In the genomic region with DNA sequence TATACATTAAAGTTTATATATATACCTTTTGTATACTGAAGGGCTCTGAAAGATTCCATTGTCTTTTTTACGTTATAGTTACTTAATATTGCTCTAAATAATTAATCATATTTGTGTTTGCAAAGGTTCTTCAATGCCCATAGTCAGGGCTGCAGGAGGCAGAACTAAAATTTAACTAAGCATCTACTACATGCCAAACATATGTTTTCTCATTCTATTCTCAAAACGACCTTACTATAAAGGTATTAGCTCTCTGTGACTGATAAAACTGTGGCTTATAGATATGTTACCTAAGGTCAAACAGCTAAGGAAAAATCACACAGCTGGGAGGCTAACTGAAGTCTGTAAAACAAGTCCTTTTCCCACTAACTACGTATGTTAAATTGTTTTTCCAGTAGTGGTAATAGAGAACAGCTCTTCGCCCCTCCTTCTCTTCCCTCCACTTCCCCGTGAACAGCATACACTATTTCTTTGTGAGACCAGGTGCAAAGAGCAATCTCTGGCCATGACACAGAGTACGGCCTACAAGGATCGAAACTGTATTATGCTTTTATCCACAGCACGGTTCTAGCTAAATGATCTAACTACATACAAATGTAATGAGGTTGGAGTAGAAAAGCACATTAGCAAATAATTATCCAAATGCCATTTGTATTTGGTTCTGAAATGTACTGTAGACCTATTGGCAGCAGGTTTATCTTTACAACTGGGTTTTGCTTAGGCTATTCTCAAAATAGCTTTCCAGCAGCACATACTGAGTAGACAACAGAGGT, we compare ENCODE assay signal across 8 cellular contexts. TPM values are rescaled to one million over a fixed set of nuclear protein-coding genes. Genes with fewer than 3 reads are reported as not detected.
DNase-seq lines count a peak whose midpoint lies in the region; ATAC-seq and TF ChIP-seq lines count a peak whose summit lies in the region.

No MANE protein-coding gene starts in this region.

- peaks cover 55% of the 10 kb centered on the region for H3K4me1 ChIP-seq in CD8-positive, alpha-beta T cell (ENCODE audit: insufficient read depth, low read length)
- H3K4me1 ChIP-seq in KMS-11 (ENCODE audit: low read depth, poor library complexity, severe bottlenecking) (peaks cover 59% of the 10 kb centered on the region), urinary bladder (ENCODE audit: insufficient read depth) (no peaks in the 10 kb centered on the region)

- H3K9me3 ChIP-seq in CD8-positive, alpha-beta T cell (ENCODE audit: low read length), result no peaks in the 10 kb centered on the region

- H3K9me3 Mint-ChIP-seq in CD8-positive, alpha-beta T cell, result no peaks in the 10 kb centered on the region
- H3K9me3 Mint-ChIP-seq in brain, result peaks cover 0 to 5% (median 3%) of the 10 kb centered on the region in 5 experiments

- H3K36me3 ChIP-seq in CD8-positive, alpha-beta T cell (ENCODE audit: insufficient read depth, low read length), result no peaks in the 10 kb centered on the region
- H3K36me3 ChIP-seq in KMS-11 (ENCODE audit: insufficient read depth) (no peaks in the 10 kb centered on the region), urinary bladder (ENCODE audit: insufficient read depth) (no peaks in the 10 kb centered on the region)

- no peak for TF ChIP-seq CTCF in CD8-positive, alpha-beta T cell (IDR thresholded peaks at IDR 0.05)
- no peak for TF ChIP-seq CTCF in KMS-11 (conservative IDR thresholded peaks at IDR 0.05; ENCODE audit: low read depth, low read length)
- TF ChIP-seq CTCF in brain (conservative IDR thresholded peaks at IDR 0.05), result no peak

- intact Hi-C loops in CD8-positive, alpha-beta T cell (cut with DNase I, micrococcal nuclease), result loop anchor here (1.0 to 10.0 kb wide), 8 partner anchors 7 to 957 kb away; partner anchors contain the start of genes BMP2K (in 1 of the 2) and CCNG2 (in 1 of the 2)
- intact Hi-C loops in posterior vena cava (cut with DNase I), result loop anchor here in 1 of 2 donors (2.0 kb wide), 1 partner anchor 45 kb away; the partner anchor contains the start of gene MRPL1

- POLR2A ChIA-PET in CD8-positive, alpha-beta T cell (lab: Charles Lee), result interaction anchor here (0.6 to 13.2 kb wide), 10 partner anchors 10 to 110 kb away, joined by 3 to 625 read pairs (median 3); partner anchors contain the start of gene MRPL1

- CTCF ChIA-PET in CD8-positive, alpha-beta T cell (lab: Charles Lee), result interaction anchor here (0.7 to 5.9 kb wide), 7 partner anchors 18 to 200 kb away, joined by 3 to 44 read pairs (median 3); partner anchors contain the start of gene MRPL1

- no peaks in the 10 kb centered on the region for H3K27me3 ChIP-seq in CD8-positive, alpha-beta T cell (ENCODE audit: insufficient read depth, low read length)
- no peaks in the 10 kb centered on the region for H3K27me3 ChIP-seq in KMS-11 (ENCODE audit: insufficient read depth, low read depth)

- 43% methylated on average over 8 of the region's 8 CpGs for WGBS in urinary bladder

- ATAC-seq in CD8-positive, alpha-beta T cell, result no peak
- no peak for ATAC-seq in HG02623 (IDR thresholded peaks at IDR 0.05; ENCODE audit: unreplicated experiment)

- H2AFZ ChIP-seq in KMS-11 (ENCODE audit: low read depth), result 0 out of 2 replicates have a peak overlapping the region, but pooled peaks have one; percentile 1

- H3K27ac ChIP-seq in CD8-positive, alpha-beta T cell (ENCODE audit: low read depth, low read length), result peak overlapping the region; percentile 93
- peak overlapping the region; percentile 95 for H3K27ac ChIP-seq in KMS-11
- peak overlapping the region; percentile 46 for H3K27ac ChIP-seq in urinary bladder (ENCODE audit: low read depth)

- H3K27me3 Mint-ChIP-seq in CD8-positive, alpha-beta T cell (ENCODE audit: low read depth), result no peaks in the 10 kb centered on the region
- peaks cover 9% of the 10 kb centered on the region for H3K27me3 Mint-ChIP-seq in brain

- peak overlapping the region; percentile 98 for H3K27ac Mint-ChIP-seq in CD8-positive, alpha-beta T cell
- peak overlapping the region; percentile 96 to 100 (median 96) for H3K27ac Mint-ChIP-seq in brain

- DNase-seq in CD8-positive, alpha-beta T cell, result no peak
- DNase-seq in medulla oblongata (ENCODE audit: extremely low spot score), result peak; percentile 25
- DNase-seq in NCI-H526 treated with DMSO at 0.1 percent for 48 hours (lab: John Stamatoyannopoulos, UW), result no peak
- no peak for DNase-seq in posterior vena cava (ENCODE audit: low spot score)

- H4K20me1 ChIP-seq in KMS-11 (ENCODE audit: insufficient read depth), result 0 out of 2 replicates have a peak, but pooled peaks cover 4% of the 10 kb centered on the region

- H3K4me3 Mint-ChIP-seq in CD8-positive, alpha-beta T cell, result peak overlapping the region; percentile 97
- peak overlapping the region; percentile 90 to 98 (median 94) for H3K4me3 Mint-ChIP-seq in brain

- peaks cover 41% of the 10 kb centered on the region for H3K36me3 Mint-ChIP-seq in CD8-positive, alpha-beta T cell
- H3K36me3 Mint-ChIP-seq in brain, result peaks cover 14% of the 10 kb centered on the region

- H3K4me1 Mint-ChIP-seq in CD8-positive, alpha-beta T cell (ENCODE audit: low read depth), result peaks cover 71% of the 10 kb centered on the region
- H3K4me1 Mint-ChIP-seq in brain, result peaks cover 61% of the 10 kb centered on the region

- peak overlapping the region; percentile 88 for H3K9ac ChIP-seq in KMS-11

- H3K4me2 ChIP-seq in KMS-11, result peak overlapping the region; percentile 99

- peak overlapping the region; percentile 73 for H3K4me3 ChIP-seq in CD8-positive, alpha-beta T cell (ENCODE audit: low read depth, low read length)
- H3K4me3 ChIP-seq in KMS-11 (IDR thresholded peaks at IDR 0.05; ENCODE audit: insufficient read depth, low read depth, low read length) (no peak overlapping the region), urinary bladder (ENCODE audit: low read depth, low read length) (peak overlapping the region; percentile 89)

- H3K79me2 ChIP-seq in KMS-11 (ENCODE audit: insufficient read depth, low read depth), result peaks cover 76% of the 10 kb centered on the region

RNA-seq across cellular contexts. Expression of gene CNOT6L, which starts 1.7 kb away (rescaled TPM):
- 100 to 1,000 TPM; 324 to 341 TPM for total RNA-seq in CD8-positive, alpha-beta T cell
- polyA plus RNA-seq in brain (ENCODE audit: insufficient read depth, low read depth, low replicate concordance), result 5.8 TPM
- total RNA-seq in urinary bladder, result 51.7 TPM
- 11.8 TPM for polyA plus RNA-seq in urinary bladder
- total RNA-seq in posterior vena cava, result 10 to 100 TPM; 38.3 to 40.0 TPM

RNA-seq across cellular contexts. Expression of gene MRPL1, which starts 45.1 kb away (rescaled TPM):
- total RNA-seq in CD8-positive, alpha-beta T cell, result 10 to 100 TPM; 14.8 to 20.5 TPM
- polyA plus RNA-seq in brain (ENCODE audit: insufficient read depth, low read depth, low replicate concordance) (6.6 TPM), urinary bladder (22.8 TPM)
- total RNA-seq in urinary bladder (42.8 TPM), posterior vena cava (10 to 100 TPM; 38.4 to 45.3 TPM)
